In the genomic region with DNA sequence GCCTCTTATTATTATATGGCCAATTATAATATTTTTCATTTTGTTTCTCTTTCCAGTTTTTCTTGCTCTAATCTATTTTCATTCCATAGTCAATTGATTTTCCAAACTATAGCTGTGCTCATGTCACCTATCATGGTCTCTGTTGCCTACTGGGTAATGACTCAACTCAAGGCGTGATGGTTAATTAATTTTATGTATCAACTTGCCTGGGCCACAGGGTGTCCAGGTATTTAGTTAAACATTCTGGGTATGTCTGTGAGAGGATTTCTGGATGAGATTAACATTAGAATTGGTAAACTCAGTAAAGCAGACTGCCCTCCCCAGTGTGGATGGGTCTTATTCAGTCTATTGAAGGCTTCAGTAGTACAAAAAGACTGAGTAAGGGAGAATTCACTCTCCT, we compare ENCODE assay signal across 26 cellular contexts. TPM values are rescaled to one million over a fixed set of nuclear protein-coding genes. Genes with fewer than 3 reads are reported as not detected.
DNase-seq lines count a peak whose midpoint lies in the region; ATAC-seq and TF ChIP-seq lines count a peak whose summit lies in the region.
"Had no signal": no experiment of that assay in that cellular context is flagged by ENCODE, and none has a peak within 500 bp of the region (broad histone marks: within the 10 kb centered on the region; RNA-seq: fewer than 3 reads in every experiment).

No MANE protein-coding gene starts in this region.

- TF ChIP-seq POLR2A in esophagus squamous epithelium (IDR thresholded peaks at IDR 0.05): no peak
- no peak for TF ChIP-seq POLR2A in sigmoid colon (IDR thresholded peaks at IDR 0.05)

- H3K27me3 Mint-ChIP-seq in Calu3 (ENCODE audit: unreplicated experiment): no peaks in the 10 kb centered on the region

- H3K9me3 Mint-ChIP-seq in Calu3 (ENCODE audit: low read depth, unreplicated experiment): no peaks in the 10 kb centered on the region
- H3K9me3 Mint-ChIP-seq: activated naive CD8-positive, alpha-beta T cell treated with anti-CD3 and anti-CD28 coated beads, Interleukin-2, amount 10 ng/mL, durations not matched to agents 7 days and 5 days had no signal

- 36 to 58% methylated on average over 1 of the region's 1 CpG for WGBS in esophagus squamous epithelium, 2 donors
- WGBS in psoas muscle, 3 donors: 88 to 98% (median 97%) methylated on average over 1 of the region's 1 CpG
- WGBS in sigmoid colon, 2 donors: 89 to 98% methylated on average over 1 of the region's 1 CpG
- no CpG with 5 or more reads among the region's 1 CpG for WGBS in neuronal stem cell (ENCODE audit: extremely low coverage in 2 of 2, insufficient read length in 2 of 2, insufficient replicate concordance in 1 of 2), 2 donors

- ATAC-seq in psoas muscle: no peak
- ATAC-seq: gastroesophageal sphincter had no signal

- no peak overlapping the region for H4K91ac ChIP-seq in neuronal stem cell (ENCODE audit: low read depth, low read length, poor library complexity)

- TF ChIP-seq CTCF in Calu3 (IDR thresholded peaks at IDR 0.05; ENCODE audit: unreplicated experiment): no peak
- no peak for TF ChIP-seq CTCF in esophagus squamous epithelium (IDR thresholded peaks at IDR 0.05)
- TF ChIP-seq CTCF in psoas muscle (IDR thresholded peaks at IDR 0.05): no peak
- no peak for TF ChIP-seq CTCF in sigmoid colon (IDR thresholded peaks at IDR 0.05)

- H3K27ac ChIP-seq in SJSA1 (peak overlapping the region; percentile 19; the same call in 1 of the 2 replicates), esophagus squamous epithelium (peak overlapping the region; percentile 58 to 76 (median 68)), psoas muscle (peak overlapping the region; percentile 53), sigmoid colon (no peak overlapping the region), neuronal stem cell (replicated peaks; ENCODE audit: low read length) (no peak overlapping the region)
- H3K27ac ChIP-seq: C4-2B, esophagus muscularis mucosa, gastroesophageal sphincter, HL-60, lower lobe of right lung had no signal

- no peak overlapping the region for H2BK12ac ChIP-seq in neuronal stem cell (ENCODE audit: low read length)

- peaks cover 34% of the 10 kb centered on the region for H3K4me1 ChIP-seq in SJSA1 (replicated peaks)
- H3K4me1 ChIP-seq in esophagus squamous epithelium: peaks cover 0 to 57% (median 0%) of the 10 kb centered on the region in 3 donors
- H3K4me1 ChIP-seq in psoas muscle: peaks cover 54% of the 10 kb centered on the region
- H3K4me1 ChIP-seq in sigmoid colon: no peaks in the 10 kb centered on the region
- H3K4me1 ChIP-seq in neuronal stem cell (ENCODE audit: control insufficient read depth in 2 of 2, insufficient read depth in 1 of 2, low read depth in 1 of 2, low read length in 2 of 2): no peaks in the 10 kb centered on the region
- H3K4me1 ChIP-seq: gastroesophageal sphincter, lower lobe of right lung had no signal

- H3K4me3 ChIP-seq in SJSA1 (no peak overlapping the region), esophagus squamous epithelium (no peak overlapping the region), psoas muscle (no peak overlapping the region), sigmoid colon (no peak overlapping the region), neuronal stem cell (ENCODE audit: low read length in 2 of 2) (no peak overlapping the region)
- H3K4me3 ChIP-seq: esophagus muscularis mucosa, gastroesophageal sphincter, lower lobe of right lung, thoracic aorta had no signal

- BruUV-seq in Calu3 (replicated peaks; lab: Mats Ljungman, UMichigan): no TSS peak

- H3K4me1 Mint-ChIP-seq in Calu3 (ENCODE audit: low read depth, unreplicated experiment): peaks cover 35% of the 10 kb centered on the region
- H3K4me1 Mint-ChIP-seq: activated naive CD8-positive, alpha-beta T cell treated with anti-CD3 and anti-CD28 coated beads, Interleukin-2, amount 10 ng/mL, durations not matched to agents 7 days and 5 days had no signal

- no peak overlapping the region for H3K18ac ChIP-seq in neuronal stem cell (ENCODE audit: low read length)

- CTCF ChIA-PET in Calu3 (lab: Charles Lee): interaction anchor here (1.9 kb wide), 1 partner anchor 9 kb away, joined by 6 read pairs; a partner anchor contains a TSS

- H3K27me3 ChIP-seq in SJSA1 (replicated peaks) (no peaks in the 10 kb centered on the region), esophagus squamous epithelium (no peaks in the 10 kb centered on the region), psoas muscle (ENCODE audit: insufficient read depth in 3 of 3, low read length in 2 of 3) (no peaks in the 10 kb centered on the region), sigmoid colon (no peaks in the 10 kb centered on the region), neuronal stem cell (ENCODE audit: control insufficient read depth in 3 of 3, insufficient read depth in 3 of 3, low read depth in 1 of 3, low read length in 3 of 3) (peaks cover 0 to 2% (median 0%) of the 10 kb centered on the region in 3 experiments)
- H3K27me3 ChIP-seq: esophagus muscularis mucosa, gastroesophageal sphincter had no signal

- H3K9me3 ChIP-seq in SJSA1 (replicated peaks) (no peaks in the 10 kb centered on the region), esophagus squamous epithelium (no peaks in the 10 kb centered on the region), psoas muscle (no peaks in the 10 kb centered on the region), sigmoid colon (no peaks in the 10 kb centered on the region), neuronal stem cell (replicated peaks in 1 of 2; ENCODE audit: control insufficient read depth in 2 of 2, insufficient read depth in 1 of 2, low read depth in 1 of 2, low read length in 2 of 2) (no peaks in the 10 kb centered on the region)
- H3K9me3 ChIP-seq: esophagus muscularis mucosa, gastroesophageal sphincter, lower lobe of right lung, thoracic aorta had no signal

- no peak for DNase-seq in Calu3
- no peak for DNase-seq in SJSA1 (ENCODE audit: low read depth in 1 of 2, low spot score in 2 of 2)
- DNase-seq in esophagus squamous epithelium (lab: John Stamatoyannopoulos, UW): no peak
- no peak for DNase-seq in psoas muscle
- no peak for DNase-seq in sigmoid colon
- DNase-seq in neuronal stem cell (ENCODE audit: low spot score): no peak
- no peak for DNase-seq in stimulated activated CD4-positive, alpha-beta T cell treated with anti-CD3 and anti-CD28 coated beads, Interleukin-2, amount 100 ng/mL, for 48 hours
- no peak for DNase-seq in stimulated activated CD4-positive, alpha-beta T cell treated with anti-CD3 and anti-CD28 coated beads, Interleukin-1b, Interleukin-23, amount 100 ng/mL, for 48 hours
- DNase-seq: activated CD4-positive, alpha-beta T cell treated with anti-CD3 and anti-CD28 coated beads, Interleukin-2, amount 50 U/mL, for 48 hours; activated CD4-positive, CD25-positive, alpha-beta regulatory T cell; activated effector memory CD4-positive, alpha-beta T cell treated with Interleukin-2 at 50 U/mL for 16 hours; activated naive CD8-positive, alpha-beta T cell treated with anti-CD3 and anti-CD28 coated beads, Interleukin-2, amount 10 ng/mL, durations not matched to agents 7 days and 5 days; activated T-cell treated with anti-CD3 and anti-CD28 coated beads for 4 hours; effector CD4-positive, alpha-beta T cell; hypothalamus; lower lobe of right lung; NCI-H1092 treated with DMSO at 0.1 percent for 48 hours; NCI-H2029 treated with DMSO at 0.1 percent for 48 hours; NCI-H345; SHP77; stimulated activated naive CD4-positive, alpha-beta T cell treated with Interleukin-2 at 50 U/mL for 16 hours had no signal

- no peak overlapping the region for H3K23ac ChIP-seq in neuronal stem cell (ENCODE audit: low read depth, low read length, poor library complexity)

- H3K14ac ChIP-seq in neuronal stem cell (ENCODE audit: low read length): no peak overlapping the region

- peak overlapping the region; percentile 63 for H3K27ac Mint-ChIP-seq in Calu3 (ENCODE audit: unreplicated experiment)
- H3K27ac Mint-ChIP-seq: activated naive CD8-positive, alpha-beta T cell treated with anti-CD3 and anti-CD28 coated beads, Interleukin-2, amount 10 ng/mL, durations not matched to agents 7 days and 5 days had no signal

- H3K36me3 ChIP-seq in SJSA1 (no peaks in the 10 kb centered on the region), esophagus squamous epithelium (no peaks in the 10 kb centered on the region), psoas muscle (ENCODE audit: insufficient read depth in 1 of 2, low read depth in 1 of 2) (no peaks in the 10 kb centered on the region), sigmoid colon (no peaks in the 10 kb centered on the region), neuronal stem cell (replicated peaks in 1 of 2; ENCODE audit: control insufficient read depth in 2 of 2, insufficient read depth in 2 of 2, low read length in 2 of 2) (no peaks in the 10 kb centered on the region)
- H3K36me3 ChIP-seq: esophagus muscularis mucosa, gastroesophageal sphincter, lower lobe of right lung, thoracic aorta had no signal

- no peak for TF ChIP-seq EP300 in sigmoid colon (IDR thresholded peaks at IDR 0.05)

- intact Hi-C loops in Calu3 (cut with micrococcal nuclease; ENCODE audit: unreplicated experiment) (no loop called here), esophagus squamous epithelium (cut with DNase I) (no loop called here), psoas muscle (cut with DNase I) (no loop called here), sigmoid colon (cut with DNase I) (no loop called here)

- no peaks in the 10 kb centered on the region for H3K79me1 ChIP-seq in neuronal stem cell (ENCODE audit: low read depth, low read length)

- H2BK120ac ChIP-seq in neuronal stem cell (ENCODE audit: low read depth, low read length): no peak overlapping the region

- H2BK5ac ChIP-seq in neuronal stem cell (ENCODE audit: low read length): no peak overlapping the region

- no peak overlapping the region for H3K4me2 ChIP-seq in neuronal stem cell (ENCODE audit: insufficient read depth, low read length, poor library complexity, severe bottlenecking)

- H2AFZ ChIP-seq in neuronal stem cell (ENCODE audit: low read length): no peak overlapping the region

- no peaks in the 10 kb centered on the region for H3K36me3 Mint-ChIP-seq in Calu3 (ENCODE audit: insufficient read depth, unreplicated experiment)
- H3K36me3 Mint-ChIP-seq: activated naive CD8-positive, alpha-beta T cell treated with anti-CD3 and anti-CD28 coated beads, Interleukin-2, amount 10 ng/mL, durations not matched to agents 7 days and 5 days had no signal

- no peak overlapping the region for H3K4ac ChIP-seq in neuronal stem cell (ENCODE audit: low read length)

- H2AK5ac ChIP-seq in neuronal stem cell (ENCODE audit: low read depth, low read length): no peak overlapping the region

- H3K9ac ChIP-seq in neuronal stem cell (ENCODE audit: low read depth, low read length, poor library complexity): no peak overlapping the region

- no peak overlapping the region for H2BK15ac ChIP-seq in neuronal stem cell (ENCODE audit: low read length)

- H3K4me3 Mint-ChIP-seq in Calu3 (ENCODE audit: low read depth, unreplicated experiment): no peak overlapping the region
- H3K4me3 Mint-ChIP-seq: activated naive CD8-positive, alpha-beta T cell treated with anti-CD3 and anti-CD28 coated beads, Interleukin-2, amount 10 ng/mL, durations not matched to agents 7 days and 5 days had no signal

- no peak overlapping the region for H4K8ac ChIP-seq in neuronal stem cell (ENCODE audit: low read depth, low read length)

RNA-seq across cellular contexts. Expression of a gene that starts 9.9 kb away (rescaled TPM):
- total RNA-seq in Calu3 (2022) (19.3 and 25.9 TPM in 2 replicates), esophagus squamous epithelium (10 to 100 TPM; 23.4 to 66.2 (median 34.5) TPM), psoas muscle (10 to 100 TPM; 37.7 to 46.7 (median 44.9) TPM), sigmoid colon (1 to 10 TPM; 1.4 to 2.2 (median 2.0) TPM)
- total RNA-seq in SJSA1 (2014; rRNA removed; shearing (Covaris generic)): 0.53 and 3.0 TPM in 2 replicates
- polyA plus RNA-seq in psoas muscle (10 to 100 TPM in 1 of 3 donors, 1 to 10 TPM in 1, under 1 TPM in 1; 0.51 to 20.5 (median 5.0) TPM), sigmoid colon (1 to 10 TPM; 1.8 to 6.0 (median 3.0) TPM)
- 1.2 TPM for polyA plus RNA-seq in neuronal stem cell (2013, experiment 1 of 2)
- polyA plus RNA-seq in neuronal stem cell (2013, experiment 2 of 2): 1.3 TPM

Comparison
In these comparisons a context has a peak if more than half of its experiments do, and no peak if none do; other contexts are left out.
1. H3K27ac ChIP-seq: peak in SJSA1 (single experiment), esophagus squamous epithelium (4 of 4) and psoas muscle (single experiment); none in sigmoid colon (0 of 4) and neuronal stem cell (single experiment).